Comparison of ENCODE assay signal across 8 cellular contexts in genomic region chr4:119300072-119300387, GRCh38. TPM values are rescaled to one million over a fixed set of nuclear protein-coding genes. Genes with fewer than 3 reads are reported as not detected.
DNase-seq lines count a peak whose midpoint lies in the region; ATAC-seq and TF ChIP-seq lines count a peak whose summit lies in the region.

No MANE protein-coding gene starts in this region.

- peaks cover 12% of the 10 kb centered on the region for H3K4me1 ChIP-seq in HUES48 (ENCODE audit: control insufficient read depth, insufficient read depth, low read length)
- H3K4me1 ChIP-seq in adipocyte (ENCODE audit: control insufficient read depth, insufficient read depth, low read length) = peaks cover 29% of the 10 kb centered on the region
- H3K4me1 ChIP-seq in hepatocyte (ENCODE audit: insufficient read depth) = peaks cover 9% of the 10 kb centered on the region
- H3K4me1 ChIP-seq in skeletal muscle tissue (ENCODE audit: control insufficient read depth in 3 of 3, insufficient read depth in 3 of 3, low read length in 3 of 3) = peaks cover 19 to 26% (median 24%) of the 10 kb centered on the region in 3 donors

- peak overlapping the region; percentile 79 for H3K27ac ChIP-seq in HUES48 (ENCODE audit: low read depth, low read length)
- peak overlapping the region; percentile 96 for H3K27ac ChIP-seq in hepatocyte
- peak overlapping the region; percentile 95 for H3K27ac ChIP-seq in skeletal muscle tissue (ENCODE audit: low read depth, low read length)

- H3K4me3 ChIP-seq in HUES48 (ENCODE audit: low read depth, low read length) (peak overlapping the region; percentile 97), adipocyte (ENCODE audit: low read length) (peak overlapping the region; percentile 88), hepatocyte (peak overlapping the region; percentile 66), skeletal muscle tissue (ENCODE audit: low read length in 3 of 3) (peak overlapping the region; percentile 84 to 99 (median 97))

- WGBS in hepatocyte (ENCODE audit: low lambda C conversion rate, missing lambda C conversion rate) = 3% methylated on average over 9 of the region's 9 CpGs

- peak overlapping the region; percentile 89 for H3K4me2 ChIP-seq in hepatocyte

- H4K20me1 ChIP-seq in hepatocyte (ENCODE audit: insufficient read depth, poor library complexity, severe bottlenecking) = no peaks in the 10 kb centered on the region

- H3K9me3 ChIP-seq in HUES48 (ENCODE audit: control insufficient read depth, insufficient read depth, low read length) = no peaks in the 10 kb centered on the region
- H3K9me3 ChIP-seq in adipocyte (ENCODE audit: control insufficient read depth, low read length) = no peaks in the 10 kb centered on the region
- H3K9me3 ChIP-seq in hepatocyte (ENCODE audit: low read depth) = no peaks in the 10 kb centered on the region
- no peaks in the 10 kb centered on the region for H3K9me3 ChIP-seq in skeletal muscle tissue (ENCODE audit: control insufficient read depth in 3 of 3, low read length in 3 of 3)

- H2AFZ ChIP-seq in hepatocyte = peak overlapping the region; percentile 78

- H3K36me3 ChIP-seq in HUES48 (ENCODE audit: control insufficient read depth, insufficient read depth, low read length) (peaks cover 22% of the 10 kb centered on the region), adipocyte (ENCODE audit: control insufficient read depth, insufficient read depth, low read length, severe bottlenecking) (peaks cover 39% of the 10 kb centered on the region), hepatocyte (replicated peaks; ENCODE audit: insufficient read depth, low read depth) (no peaks in the 10 kb centered on the region), skeletal muscle tissue (ENCODE audit: control insufficient read depth in 3 of 3, insufficient read depth in 3 of 3, low read length in 3 of 3) (peaks cover 7 to 16% (median 11%) of the 10 kb centered on the region in 3 donors)

- CTCF ChIA-PET in GM10248 (lab: Yijun Ruan, JAX) = interaction anchor here (0.9 to 1.9 kb wide), 7 partner anchors 9 to 329 kb away, joined by 3 to 7 read pairs (median 4); partner anchors contain the start of genes PDE5A and USP53

- DNase-seq in Ammon's horn (ENCODE audit: low spot score) (peak; percentile 45), adipocyte (ENCODE audit: low read depth) (peak; percentile 81), hepatocyte (ENCODE audit: low spot score) (peak; percentile 60), NCI-H748 (lab: John Stamatoyannopoulos, UW; ENCODE audit: unreplicated experiment) (no peak), GM10248 (ENCODE audit: extremely low spot score) (no peak)

- H3K9ac ChIP-seq in HUES48 (ENCODE audit: low read depth, low read length) = peak overlapping the region; percentile 78
- peak overlapping the region; percentile 93 for H3K9ac ChIP-seq in adipocyte (ENCODE audit: low read length)
- peak overlapping the region; percentile 93 to 99 (median 97) for H3K9ac ChIP-seq in skeletal muscle tissue (ENCODE audit: low read depth in 1 of 3, low read length in 3 of 3)

- no peaks in the 10 kb centered on the region for H3K27me3 ChIP-seq in HUES48 (ENCODE audit: control insufficient read depth, insufficient read depth, low read length)
- no peaks in the 10 kb centered on the region for H3K27me3 ChIP-seq in adipocyte (replicated peaks; ENCODE audit: control insufficient read depth, insufficient read depth, low read length)
- H3K27me3 ChIP-seq in hepatocyte = no peaks in the 10 kb centered on the region
- no peaks in the 10 kb centered on the region for H3K27me3 ChIP-seq in skeletal muscle tissue (ENCODE audit: control insufficient read depth in 3 of 3, insufficient read depth in 3 of 3, low read length in 3 of 3)

- peak; percentile 19 for ATAC-seq in GM21390 (IDR thresholded peaks at IDR 0.05; ENCODE audit: unreplicated experiment)

- no peaks in the 10 kb centered on the region for H3K9me2 ChIP-seq in hepatocyte (replicated peaks; ENCODE audit: insufficient read depth)

- no peak for TF ChIP-seq CTCF in hepatocyte (IDR thresholded peaks at IDR 0.05; ENCODE audit: poor library complexity)
- TF ChIP-seq CTCF in GM10248 (IDR thresholded peaks at IDR 0.05; ENCODE audit: control extremely low read depth, extremely low read depth, low read depth, missing control alignments) = no peak

- POLR2A ChIA-PET in GM10248 (lab: Yijun Ruan, JAX) = no interaction called here

- peaks cover 46% of the 10 kb centered on the region for H3K79me2 ChIP-seq in hepatocyte

RNA-seq across cellular contexts. Expression of gene FABP2, which starts 21.9 kb away (rescaled TPM):
- 6.3 and 10.7 TPM in 2 replicates for total RNA-seq in hepatocyte
- polyA plus RNA-seq in hepatocyte = 3.7 and 7.0 TPM in 2 replicates
- total RNA-seq in skeletal muscle tissue = not detected

Comparison
In these comparisons a context has a peak if more than half of its experiments do, and no peak if none do; other contexts are left out.
1. DNase-seq: peak in Ammon's horn (single experiment), adipocyte (single experiment) and hepatocyte (single experiment); none in NCI-H748 (single experiment) and GM10248 (single experiment).
2. Peak in every context shown above with its lines, with median percentiles within 50 percentile points of each other: H3K27ac ChIP-seq, H3K4me3 ChIP-seq and H3K9ac ChIP-seq.